ENCODE assay signal across 16 cellular contexts in the genomic region with DNA sequence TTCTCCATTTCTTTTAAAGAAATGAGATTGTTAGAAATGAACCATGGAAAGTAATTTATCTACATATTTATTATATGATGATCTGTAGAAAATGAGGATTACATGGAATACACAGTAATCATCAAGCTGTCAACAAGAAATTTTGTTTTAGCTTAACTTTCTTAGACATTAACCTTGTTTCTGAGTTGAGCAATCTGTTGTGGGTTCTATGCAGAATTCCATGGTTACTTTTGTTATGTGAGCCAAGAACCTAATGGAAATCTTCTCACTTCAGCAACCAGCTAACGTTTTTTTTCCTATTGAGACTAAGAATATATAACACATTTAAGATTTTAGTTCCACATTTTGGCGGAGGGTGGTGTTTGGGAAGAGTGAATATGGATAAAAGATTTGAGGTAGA.
DNase-seq lines count a peak whose midpoint lies in the region; ATAC-seq and TF ChIP-seq lines count a peak whose summit lies in the region.
"Had no signal": no experiment of that assay in that cellular context is flagged by ENCODE, and none has a peak within 500 bp of the region (broad histone marks: within the 10 kb centered on the region; RNA-seq: fewer than 3 reads in every experiment).

No MANE protein-coding gene starts in this region.

- in situ Hi-C loops in astrocyte of the cerebellum (cut with HindIII; ENCODE audit: low sequenced_read_pairs) = no loop called here

- H3K27me3 Mint-ChIP-seq in HFFc6 (ENCODE audit: insufficient read depth) = no peaks in the 10 kb centered on the region; the same call in 1 of the 2 replicates

- no peak overlapping the region for H4K8ac ChIP-seq in mesendoderm (ENCODE audit: low read depth, low read length)

- TF ChIP-seq CTCF in HFFc6 (IDR thresholded peaks at IDR 0.05) (no peak), astrocyte of the cerebellum (IDR thresholded peaks at IDR 0.05; ENCODE audit: low read depth, low read length, missing control alignments) (no peak), fibroblast of villous mesenchyme (IDR thresholded peaks at IDR 0.05; ENCODE audit: insufficient read depth, low read depth, low read length) (no peak)

- no peaks in the 10 kb centered on the region for H3K9me3 Mint-ChIP-seq in HFFc6

- H3K27me3 ChIP-seq in mesendoderm (ENCODE audit: insufficient read depth, low read length, poor library complexity) = no peaks in the 10 kb centered on the region
- H3K27me3 ChIP-seq: SJSA1 had no signal

- no peaks in the 10 kb centered on the region; the same call in 1 of the 2 replicates for H3K36me3 Mint-ChIP-seq in HFFc6 (ENCODE audit: low read depth)
- H3K36me3 Mint-ChIP-seq: CD14-positive monocyte had no signal

- no peaks in the 10 kb centered on the region for H3K4me1 ChIP-seq in mesendoderm (ENCODE audit: control insufficient read depth, low read depth, low read length)
- H3K4me1 ChIP-seq: SJSA1 had no signal

- H2AK5ac ChIP-seq in mesendoderm (ENCODE audit: low read length) = no peak overlapping the region

- H3K23ac ChIP-seq in mesendoderm (ENCODE audit: low read length) = no peak overlapping the region

- no peak overlapping the region for H3K4ac ChIP-seq in mesendoderm (ENCODE audit: low read depth, low read length)

- 100% methylated on average over 1 of the region's 2 CpGs for WGBS in mesendoderm (ENCODE audit: extremely low coverage, insufficient coverage, low lambda C conversion rate)

- no peaks in the 10 kb centered on the region for H3K79me1 ChIP-seq in mesendoderm (ENCODE audit: low read length)

- H3K79me2 ChIP-seq in mesendoderm (ENCODE audit: control insufficient read depth, insufficient read depth, low read length) = no peaks in the 10 kb centered on the region

- peaks cover 75% of the 10 kb centered on the region for H3K4me1 Mint-ChIP-seq in HFFc6 (ENCODE audit: low read depth)
- H3K4me1 Mint-ChIP-seq: CD14-positive monocyte had no signal

- H3K4me2 ChIP-seq in mesendoderm (ENCODE audit: low read length) = no peak overlapping the region

- H2BK120ac ChIP-seq in mesendoderm (ENCODE audit: low read depth, low read length) = no peak overlapping the region

- H3K9ac ChIP-seq in mesendoderm (ENCODE audit: low read length) = no peak overlapping the region

- H3K27ac Mint-ChIP-seq in HFFc6 = peak overlapping the region; percentile 6; the same call in 1 of the 2 replicates
- H3K27ac Mint-ChIP-seq: CD14-positive monocyte had no signal

- no peak overlapping the region for H3K4me3 Mint-ChIP-seq in HFFc6
- H3K4me3 Mint-ChIP-seq: CD14-positive monocyte had no signal

- no peak overlapping the region for H3K56ac ChIP-seq in mesendoderm (ENCODE audit: low read length)

- H3K18ac ChIP-seq in mesendoderm (ENCODE audit: low read length) = no peak overlapping the region

- no peak overlapping the region for H2BK15ac ChIP-seq in mesendoderm (replicated peaks; ENCODE audit: low read depth)

- DNase-seq in HFFc6 (no peak), astrocyte of the cerebellum (ENCODE audit: low read depth) (peak; percentile 48), fibroblast of villous mesenchyme (ENCODE audit: low read depth) (peak; percentile 59), NCI-H2029 (lab: John Stamatoyannopoulos, UW) (no peak), mesendoderm (no peak)
- DNase-seq in stimulated activated CD4-positive, alpha-beta T cell treated with anti-CD3 and anti-CD28 coated beads, Interleukin-12 subunit alpha, Interleukin-12 subunit beta, amount 100 ng/mL, for 4 hours = no peak
- DNase-seq: DMS79 treated with DMSO at 0.1 percent for 48 hours, HCEC 1CT, NCI-H1092 treated with DMSO at 0.1 percent for 48 hours, NCI-H146, NCI-H2081, NCI-H2171 treated with DMSO at 0.1 percent for 48 hours had no signal

- H3K4me3 ChIP-seq in astrocyte of the cerebellum (ENCODE audit: low read depth, low read length) (no peak overlapping the region), fibroblast of villous mesenchyme (ENCODE audit: low read depth, low read length) (no peak overlapping the region), mesendoderm (ENCODE audit: low read length) (no peak overlapping the region)
- H3K4me3 ChIP-seq: SJSA1 had no signal

- H3K36me3 ChIP-seq in mesendoderm (ENCODE audit: control insufficient read depth, insufficient read depth, low read length) = no peaks in the 10 kb centered on the region
- H3K36me3 ChIP-seq: SJSA1 had no signal

- no peak overlapping the region for H3K27ac ChIP-seq in mesendoderm (ENCODE audit: low read depth, low read length)
- H3K27ac ChIP-seq: SJSA1 had no signal

- ATAC-seq in GM18520 (IDR thresholded peaks at IDR 0.05; ENCODE audit: unreplicated experiment) = no peak
- ATAC-seq: Panc1 had no signal

- H2BK5ac ChIP-seq in mesendoderm (ENCODE audit: low read length) = no peak overlapping the region

- H4K5ac ChIP-seq in mesendoderm (ENCODE audit: low read length) = no peak overlapping the region

Comparison
In these comparisons a context has a peak if more than half of its experiments do, and no peak if none do; other contexts are left out.
1. DNase-seq: peak in astrocyte of the cerebellum (single experiment) and fibroblast of villous mesenchyme (single experiment); none in HFFc6 (single experiment), NCI-H2029 (single experiment), mesendoderm (single experiment) and stimulated activated CD4-positive, alpha-beta T cell treated with anti-CD3 and anti-CD28 coated beads, Interleukin-12 subunit alpha, Interleukin-12 subunit beta, amount 100 ng/mL, for 4 hours (single experiment).